18 cellular contexts compared by ENCODE assay signal in genomic region chr4:110007217-110007616, GRCh38.
A peak's percentile ranks its signal among the peaks of the same experiment; 100 is the strongest.
DNase-seq lines count a peak whose midpoint lies in the region; ATAC-seq, FAIRE-seq and TF ChIP-seq lines count a peak whose summit lies in the region.
"Had no signal": no experiment of that assay in that cellular context is flagged by ENCODE, and none has a peak within 500 bp of the region (broad histone marks: within the 10 kb centered on the region; RNA-seq: fewer than 3 reads in every experiment).

No MANE protein-coding gene starts in this region.

- H2AFZ ChIP-seq in HepG2 (ENCODE audit: low read length): no peak overlapping the region
- H2AFZ ChIP-seq: GM23248 had no signal

- H3K4me2 ChIP-seq in BLaER1 (0 out of 2 replicates have a peak overlapping the region, but pooled peaks have one; percentile 18), HepG2 (ENCODE audit: low read depth, low read length) (peak overlapping the region; percentile 42; the same call in 1 of the 2 replicates)

- TF ChIP-seq CTCF in HepG2 (CRISPR knock-in tag; IDR thresholded peaks at IDR 0.05): no peak

- ATAC-seq in HepG2 (peak; percentile 86), GM18868 (IDR thresholded peaks at IDR 0.05; ENCODE audit: unreplicated experiment) (no peak)
- ATAC-seq: GM12878, HCT116 had no signal

- TF ChIP-seq EP300 in HepG2 (IDR thresholded peaks at IDR 0.05; ENCODE audit: low read depth in 2 of 2, low read length in 2 of 2) (no peak), HepG2 (CRISPR knock-in tag; IDR thresholded peaks at IDR 0.05; ENCODE audit: borderline replicate concordance) (no peak)

- CTCF ChIA-PET in HepG2 (lab: Yijun Ruan, JAX; ENCODE audit: low intra/inter-chr PET ratio, low total read pairs): interaction anchor here (0.5 to 3.8 kb wide), 3 partner anchors 9 to 507 kb away, joined by 4 to 49 read pairs (median 5); no protein-coding TSS in a partner anchor

- H3K9me3 ChIP-seq in BLaER1 (no peaks in the 10 kb centered on the region), HepG2 (ENCODE audit: low read length) (no peaks in the 10 kb centered on the region)
- H3K9me3 ChIP-seq: BLaER1 treated with 17β-estradiol and CSF1 and Interleukin-3, amounts not matched to agents 10 nM and 100 nM had no signal

- in situ Hi-C loops in HepG2 (cut with HindIII; ENCODE audit: extremely low pct_ligation_motif_present, low pct_unique_long_range_greater_than_20kb): loop anchor here (5.0 to 25.0 kb wide), 3 partner anchors 308 to 1630 kb away; no protein-coding TSS in a partner anchor

- H3K79me2 ChIP-seq in HepG2 (ENCODE audit: insufficient read depth, low read length): no peaks in the 10 kb centered on the region

- no peak for DNase-seq in GM19239 (ENCODE audit: insufficient read length, low spot score)
- peak; percentile 13 for DNase-seq in HepG2 (ENCODE audit: low spot score)
- peak; percentile 53 for DNase-seq in renal cortical epithelial cell (ENCODE audit: low read depth)
- DNase-seq in GDM1 (lab: John Stamatoyannopoulos, UW): no peak
- no peak for DNase-seq in frontal cortex (ENCODE audit: low spot score in 2 of 2)
- DNase-seq: 8988T; AML-193; Calu3; CD4-positive, CD25-positive, alpha-beta regulatory T cell; DMS 273 treated with DMSO at 0.1 percent for 48 hours; GM23248 had no signal

- H3K27ac ChIP-seq in BLaER1 (no peak overlapping the region), HepG2 (ENCODE audit: extremely low read length, insufficient read depth, low read length) (no peak overlapping the region)
- H3K27ac ChIP-seq: BLaER1 treated with 17β-estradiol and CSF1 and Interleukin-3, amounts not matched to agents 10 nM and 100 nM; GM23248 had no signal

- BruUV-seq in HepG2 (replicated peaks; lab: Mats Ljungman, UMichigan): no TSS peak

- no peak overlapping the region for H3K9ac ChIP-seq in BLaER1
- no peak overlapping the region for H3K9ac ChIP-seq in HepG2 (ENCODE audit: insufficient read depth, low read depth, low read length)
- H3K9ac ChIP-seq: BLaER1 treated with 17β-estradiol and CSF1 and Interleukin-3, amounts not matched to agents 10 nM and 100 nM; GM23248 had no signal

- 2% methylated on average over 3 of the region's 3 CpGs for WGBS in HepG2 (ENCODE audit: low lambda C conversion rate)

- TF ChIP-seq RAD21 in HepG2 (CRISPR knock-in tag; IDR thresholded peaks at IDR 0.05): no peak

- H3K4me3 ChIP-seq in BLaER1 (no peak overlapping the region), HepG2 (replicated peaks in 1 of 3; ENCODE audit: insufficient read depth in 1 of 3, low read depth in 2 of 3, low read length in 3 of 3) (no peak overlapping the region)
- H3K4me3 ChIP-seq: BLaER1 treated with 17β-estradiol and CSF1 and Interleukin-3, amounts not matched to agents 10 nM and 100 nM; GM12878; GM23248 had no signal

- FAIRE-seq in GM19239 (lab: Jason Lieb, UNC) (peak; percentile 18), HepG2 (lab: Jason Lieb, UNC) (no peak), frontal cortex (lab: Jason Lieb, UNC) (no peak)
- FAIRE-seq: GM12878, H54, HTR-8/SVneo had no signal

- TF ChIP-seq POLR2A in HepG2 (IDR thresholded peaks at IDR 0.05; ENCODE audit: insufficient read depth in 1 of 2, low read depth in 2 of 2, low read length in 2 of 2): no peak

- no peaks in the 10 kb centered on the region for H4K20me1 ChIP-seq in BLaER1
- H4K20me1 ChIP-seq in HepG2 (ENCODE audit: insufficient read depth, low read length): no peaks in the 10 kb centered on the region
- H4K20me1 ChIP-seq: BLaER1 treated with 17β-estradiol and CSF1 and Interleukin-3, amounts not matched to agents 10 nM and 100 nM had no signal

- H3K4me1 ChIP-seq in BLaER1: peaks cover 18% of the 10 kb centered on the region
- H3K4me1 ChIP-seq in HepG2 (ENCODE audit: insufficient read depth, low read length): peaks cover 29% of the 10 kb centered on the region

- POLR2A ChIA-PET in HepG2 (lab: Yijun Ruan, JAX): no interaction called here

- H3K27me3 ChIP-seq in BLaER1 (no peaks in the 10 kb centered on the region), HepG2 (ENCODE audit: control insufficient read depth in 1 of 2, insufficient read depth in 2 of 2, low read length in 2 of 2) (no peaks in the 10 kb centered on the region)

- intact Hi-C loops in HepG2 (cut with micrococcal nuclease; ENCODE audit: unreplicated experiment): loop anchor here (5.0 kb wide), 2 partner anchors 190 to 335 kb away; partner anchors contain the start of gene ELOVL6

- H3K36me3 ChIP-seq in BLaER1: no peaks in the 10 kb centered on the region
- H3K36me3 ChIP-seq in HepG2 (replicated peaks in 1 of 2; ENCODE audit: control insufficient read depth in 1 of 2, insufficient read depth in 2 of 2, low read length in 2 of 2): no peaks in the 10 kb centered on the region
- H3K36me3 ChIP-seq: BLaER1 treated with 17β-estradiol and CSF1 and Interleukin-3, amounts not matched to agents 10 nM and 100 nM had no signal

TF ChIP-seq in HepG2, 621 proteins besides CTCF, POLR2A, EP300 and RAD21:
- TF ChIP-seq HNF1A (IDR thresholded peaks at IDR 0.05; ENCODE audit: low read depth) (no peak), HNF1A (CRISPR knock-in tag; IDR thresholded peaks at IDR 0.05; ENCODE audit: borderline replicate concordance) (0 out of 2 replicates have a peak, but pooled peaks have one; percentile 40), HNRNPUL1 (IDR thresholded peaks at IDR 0.05; ENCODE audit: low read depth, low read length) (0 out of 2 replicates have a peak, but pooled peaks have one; percentile 28), SP2 (CRISPR knock-in tag; IDR thresholded peaks at IDR 0.05) (no peak), ZMYM4 (CRISPR knock-in tag; IDR thresholded peaks at IDR 0.05) (peak; percentile 15; the same call in 1 of the 2 replicates)
TF ChIP-seq in HepG2: peak in this region for 3.

Comparison
In these comparisons a context has a peak if more than half of its experiments do, and no peak if none do; other contexts are left out.
1. DNase-seq: peak in HepG2 (single experiment) and renal cortical epithelial cell (single experiment); none in GM19239 (single experiment), GDM1 (single experiment) and frontal cortex (0 of 2).